19 cellular contexts compared by ENCODE assay signal in genomic region chr6:117072781-117073180, GRCh38.
"Had no signal": no experiment of that assay in that cellular context is flagged by ENCODE, and none has a peak within 500 bp of the region (broad histone marks: within the 10 kb centered on the region; RNA-seq: fewer than 3 reads in every experiment).

No MANE protein-coding gene starts in this region.

- H3K36me3 ChIP-seq: cardiac muscle cell, esophagus muscularis mucosa, gastroesophageal sphincter, heart right ventricle, thoracic aorta, upper lobe of left lung had no signal

- H3K4me1 ChIP-seq: esophagus muscularis mucosa, gastroesophageal sphincter, upper lobe of left lung had no signal

- H3K27ac ChIP-seq: cardiac muscle cell, esophagus muscularis mucosa, gastroesophageal sphincter, heart right ventricle, thoracic aorta, upper lobe of left lung had no signal

- H3K9me3 ChIP-seq: esophagus muscularis mucosa, gastroesophageal sphincter, heart right ventricle, thoracic aorta, upper lobe of left lung had no signal

- H3K4me3 ChIP-seq: cardiac muscle cell, esophagus muscularis mucosa, gastroesophageal sphincter, heart right ventricle, thoracic aorta, upper lobe of left lung had no signal

- H3K27me3 ChIP-seq: cardiac muscle cell, heart right ventricle, upper lobe of left lung had no signal

- DNase-seq: activated CD4-positive, alpha-beta memory T cell treated with anti-CD3 and anti-CD28 coated beads for 36 hours; activated CD4-positive, alpha-beta T cell treated with anti-CD3 and anti-CD28 coated beads for 36 hours; activated naive CD8-positive, alpha-beta T cell treated with anti-CD3 and anti-CD28 coated beads for 36 hours; activated T-cell treated with anti-CD3 and anti-CD28 coated beads for 4 hours; amniotic stem cell; effector CD8-positive, alpha-beta T cell; midbrain; occipital lobe; retina; stimulated activated naive B cell treated with anti-CD40 and anti-IgM and Interleukin-4, amounts not matched to agents 10 μg/mL and 1 μg/mL and 100 μg/mL, for 72 hours; upper lobe of left lung had no signal

- FAIRE-seq: endothelial cell of umbilical vein, keratinocyte, TTC549 had no signal
